Comparison of ENCODE assay signal across 1 cellular context in the genomic region with DNA sequence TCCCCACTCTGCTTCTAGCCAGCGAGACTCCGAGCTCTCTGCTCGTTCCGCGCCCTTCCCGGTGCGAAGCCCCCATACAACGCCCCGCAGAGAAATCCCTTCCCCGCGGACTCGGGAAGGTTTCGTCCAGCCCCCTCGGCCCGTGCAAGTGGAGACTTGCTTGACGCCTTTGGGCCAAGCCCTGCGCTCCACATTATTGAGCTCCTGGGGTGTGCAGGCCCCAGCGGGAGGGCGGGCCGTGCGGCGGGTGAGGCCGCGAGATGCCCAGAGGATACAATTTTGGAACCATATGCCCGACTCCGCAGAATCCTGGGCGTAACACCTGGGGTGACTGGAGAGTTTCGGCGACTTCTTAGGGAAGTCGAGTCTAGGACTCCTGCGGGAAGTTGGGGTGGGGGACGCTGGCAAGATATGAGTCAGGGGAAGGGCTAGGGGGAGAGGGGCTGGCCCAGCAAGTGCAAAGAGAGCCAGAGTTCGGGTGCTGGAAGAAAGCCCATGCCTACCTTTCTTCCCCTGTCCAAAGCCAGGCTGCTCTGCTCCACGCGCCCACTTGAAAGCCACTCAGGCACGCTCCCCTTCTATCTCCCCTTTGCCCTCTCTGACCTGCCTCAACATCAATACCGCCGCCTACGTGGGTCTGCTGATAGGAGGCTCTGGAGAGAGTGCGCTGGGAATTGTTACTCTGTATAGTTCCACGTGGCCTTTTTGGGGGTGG.
TF ChIP-seq lines count a peak whose summit lies in the region.

No MANE protein-coding gene starts in this region.

TF ChIP-seq in IMR-90, 13 proteins besides CTCF, POLR2A, EP300 and RAD21:
- TF ChIP-seq, protein P1, sequence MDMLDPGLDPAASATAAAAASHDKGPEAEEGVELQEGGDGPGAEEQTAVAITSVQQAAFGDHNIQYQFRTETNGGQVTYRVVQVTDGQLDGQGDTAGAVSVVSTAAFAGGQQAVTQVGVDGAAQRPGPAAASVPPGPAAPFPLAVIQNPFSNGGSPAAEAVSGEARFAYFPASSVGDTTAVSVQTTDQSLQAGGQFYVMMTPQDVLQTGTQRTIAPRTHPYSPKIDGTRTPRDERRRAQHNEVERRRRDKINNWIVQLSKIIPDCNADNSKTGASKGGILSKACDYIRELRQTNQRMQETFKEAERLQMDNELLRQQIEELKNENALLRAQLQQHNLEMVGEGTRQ (IDR thresholded peaks at IDR 0.05; ENCODE audit: low read depth, low read length) = no peak
- no peak for TF ChIP-seq CEBPB (IDR thresholded peaks at IDR 0.05; ENCODE audit: low read depth, low read length)
- TF ChIP-seq FOS (IDR thresholded peaks at IDR 0.05; ENCODE audit: low read depth, low read length) = no peak
- TF ChIP-seq MAFK (IDR thresholded peaks at IDR 0.05; ENCODE audit: low read depth, low read length) = no peak
- no peak for TF ChIP-seq RCOR1 (IDR thresholded peaks at IDR 0.05; ENCODE audit: insufficient replicate concordance, low read length)
- TF ChIP-seq BHLHE40 (IDR thresholded peaks at IDR 0.05; ENCODE audit: low read depth, low read length) = no peak
- no peak for TF ChIP-seq SMC3 (IDR thresholded peaks at IDR 0.05; ENCODE audit: low read depth, low read length)
- TF ChIP-seq MXI1 (IDR thresholded peaks at IDR 0.05; ENCODE audit: borderline replicate concordance, low read depth, low read length) = no peak
- TF ChIP-seq, protein P2, sequence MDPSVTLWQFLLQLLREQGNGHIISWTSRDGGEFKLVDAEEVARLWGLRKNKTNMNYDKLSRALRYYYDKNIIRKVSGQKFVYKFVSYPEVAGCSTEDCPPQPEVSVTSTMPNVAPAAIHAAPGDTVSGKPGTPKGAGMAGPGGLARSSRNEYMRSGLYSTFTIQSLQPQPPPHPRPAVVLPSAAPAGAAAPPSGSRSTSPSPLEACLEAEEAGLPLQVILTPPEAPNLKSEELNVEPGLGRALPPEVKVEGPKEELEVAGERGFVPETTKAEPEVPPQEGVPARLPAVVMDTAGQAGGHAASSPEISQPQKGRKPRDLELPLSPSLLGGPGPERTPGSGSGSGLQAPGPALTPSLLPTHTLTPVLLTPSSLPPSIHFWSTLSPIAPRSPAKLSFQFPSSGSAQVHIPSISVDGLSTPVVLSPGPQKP (IDR thresholded peaks at IDR 0.05; ENCODE audit: borderline replicate concordance, low read depth, low read length) = no peak
- TF ChIP-seq MAZ (IDR thresholded peaks at IDR 0.05; ENCODE audit: borderline replicate concordance, low read depth, low read length) = no peak; the same call in 1 of the 2 replicates
- TF ChIP-seq NFE2L2 (IDR thresholded peaks at IDR 0.05; ENCODE audit: low read depth, low read length) = no peak
- no peak for TF ChIP-seq RFX5 (IDR thresholded peaks at IDR 0.05; ENCODE audit: low read depth, low read length)
- TF ChIP-seq CHD1 (IDR thresholded peaks at IDR 0.05; ENCODE audit: low read depth, low read length) = no peak
TF ChIP-seq in IMR-90: peak in this region for 0.
